ENCODE assay signal across 24 cellular contexts in the genomic region with DNA sequence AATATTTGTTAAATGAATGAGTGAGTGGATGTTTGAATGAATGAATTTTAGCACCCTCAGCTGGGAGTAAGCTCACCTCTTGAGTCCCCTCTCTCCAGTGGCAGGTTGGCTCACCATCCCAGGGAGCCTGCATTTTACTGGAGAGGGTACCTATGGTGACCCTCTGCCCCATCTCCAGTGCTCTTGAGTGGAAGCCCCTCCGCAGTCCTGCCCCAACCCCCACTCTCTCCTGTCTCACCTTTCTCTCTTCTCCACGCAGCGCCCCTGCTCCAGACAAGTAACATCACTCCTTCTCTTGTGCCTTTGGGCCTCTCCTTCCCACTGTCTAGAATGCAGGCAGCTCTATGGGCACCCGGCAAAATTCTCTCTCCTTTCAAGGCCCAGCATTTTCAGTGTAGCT. TPM values are rescaled to one million over a fixed set of nuclear protein-coding genes. Genes with fewer than 3 reads are reported as not detected.
DNase-seq lines count a peak whose midpoint lies in the region; ATAC-seq lines count a peak whose summit lies in the region.
"Had no signal": no experiment of that assay in that cellular context is flagged by ENCODE, and none has a peak within 500 bp of the region (broad histone marks: within the 10 kb centered on the region; RNA-seq: fewer than 3 reads in every experiment).

No MANE protein-coding gene starts in this region.

- no peaks in the 10 kb centered on the region for H3K4me1 Mint-ChIP-seq in central memory CD8-positive, alpha-beta T cell
- H3K4me1 Mint-ChIP-seq: CD4-positive, alpha-beta memory T cell; CD4-positive, CD25-positive, alpha-beta regulatory T cell; CD8-positive, alpha-beta memory T cell had no signal

- peaks cover 68% of the 10 kb centered on the region for H3K27me3 Mint-ChIP-seq in central memory CD8-positive, alpha-beta T cell

- DNase-seq in activated effector memory CD4-positive, alpha-beta T cell treated with anti-CD3 and anti-CD28 coated beads, Interleukin-2, amount 50 U/mL, for 16 hours = peak; percentile 42
- no peak for DNase-seq in activated effector memory CD4-positive, alpha-beta T cell treated with Interleukin-2 at 50 U/mL for 16 hours
- DNase-seq in central memory CD8-positive, alpha-beta T cell (ENCODE audit: low spot score in 2 of 2) = no peak
- DNase-seq in mesenteric fat pad (ENCODE audit: low spot score) = peak; percentile 41
- DNase-seq in posterior vena cava (ENCODE audit: low spot score) = peak; percentile 41
- no peak for DNase-seq in mucosa of gallbladder (ENCODE audit: low spot score)
- DNase-seq: AML-193; CD4-positive, alpha-beta memory T cell; CD4-positive, CD25-positive, alpha-beta regulatory T cell; CD8-positive, alpha-beta memory T cell; COR-L47; DMS 273 treated with DMSO at 0.1 percent for 48 hours; DMS153; DMS53; DMS79; DND-41; EL; GDM1 had no signal

- no peak overlapping the region for H3K4me3 Mint-ChIP-seq in central memory CD8-positive, alpha-beta T cell
- H3K4me3 Mint-ChIP-seq: B cell; CD4-positive, CD25-positive, alpha-beta regulatory T cell; CD8-positive, alpha-beta memory T cell had no signal

- no peak for ATAC-seq in central memory CD8-positive, alpha-beta T cell (replicated peaks; ENCODE audit: extremely low read depth, poor library complexity, severe bottlenecking)
- ATAC-seq in GM18519 (IDR thresholded peaks at IDR 0.05; ENCODE audit: low FRiP score, unreplicated experiment) (no peak), GM19328 (IDR thresholded peaks at IDR 0.05; ENCODE audit: unreplicated experiment) (no peak)
- ATAC-seq: A549 had no signal

- H3K36me3 Mint-ChIP-seq in central memory CD8-positive, alpha-beta T cell (ENCODE audit: insufficient read depth) = no peaks in the 10 kb centered on the region
- H3K36me3 Mint-ChIP-seq: CD4-positive, alpha-beta memory T cell; CD4-positive, CD25-positive, alpha-beta regulatory T cell; CD8-positive, alpha-beta memory T cell had no signal

- H3K27ac Mint-ChIP-seq in central memory CD8-positive, alpha-beta T cell (ENCODE audit: low read depth) = peak overlapping the region; percentile 1
- H3K27ac Mint-ChIP-seq: B cell; CD4-positive, alpha-beta memory T cell; CD4-positive, CD25-positive, alpha-beta regulatory T cell; CD8-positive, alpha-beta memory T cell had no signal

- no peaks in the 10 kb centered on the region for H3K9me3 Mint-ChIP-seq in central memory CD8-positive, alpha-beta T cell
- H3K9me3 Mint-ChIP-seq: CD4-positive, alpha-beta memory T cell; CD4-positive, CD25-positive, alpha-beta regulatory T cell; CD8-positive, alpha-beta memory T cell had no signal

- intact Hi-C loops in posterior vena cava (cut with DNase I) = no loop called here

RNA-seq across cellular contexts. Expression of gene TGM3, which starts 11.3 kb away (rescaled TPM):
- total RNA-seq in mesenteric fat pad = not detected
- total RNA-seq in posterior vena cava = not detected
- 1.4 TPM for total RNA-seq in mucosa of gallbladder
- total RNA-seq: B cell; CD4-positive, alpha-beta memory T cell; CD4-positive, CD25-positive, alpha-beta regulatory T cell; CD8-positive, alpha-beta memory T cell; Daoy; G401 had no signal

Comparison
In these comparisons a context has a peak if more than half of its experiments do, and no peak if none do; other contexts are left out.
1. DNase-seq: peak in activated effector memory CD4-positive, alpha-beta T cell treated with anti-CD3 and anti-CD28 coated beads, Interleukin-2, amount 50 U/mL, for 16 hours (single experiment), mesenteric fat pad (single experiment) and posterior vena cava (single experiment); none in activated effector memory CD4-positive, alpha-beta T cell treated with Interleukin-2 at 50 U/mL for 16 hours (single experiment), central memory CD8-positive, alpha-beta T cell (0 of 2) and mucosa of gallbladder (single experiment).